ENCODE assay signal across 19 cellular contexts in genomic region chr5:119596046-119596445, GRCh38. TPM values are rescaled to one million over a fixed set of nuclear protein-coding genes. Genes with fewer than 3 reads are reported as not detected.
DNase-seq lines count a peak whose midpoint lies in the region; TF ChIP-seq lines count a peak whose summit lies in the region.
"Had no signal": no experiment of that assay in that cellular context is flagged by ENCODE, and none has a peak within 500 bp of the region (broad histone marks: within the 10 kb centered on the region; RNA-seq: fewer than 3 reads in every experiment).

No MANE protein-coding gene starts in this region.

- DNase-seq in Ammon's horn (ENCODE audit: low spot score) (peak; percentile 71), hippocampal formation (lab: John Stamatoyannopoulos, UW) (peak; percentile 7 to 48), midbrain (lab: John Stamatoyannopoulos, UW) (peak; percentile 59), putamen (ENCODE audit: low spot score) (peak; percentile 79), D341Med (ENCODE audit: low spot score) (no peak), A673 (ENCODE audit: low spot score) (no peak), NCI-H69 (lab: John Stamatoyannopoulos, UW) (no peak), NOMO-1 (lab: John Stamatoyannopoulos, UW; ENCODE audit: unreplicated experiment in 2 of 2) (no peak)
- DNase-seq: ACHN; AML-193; Calu3; CD4-positive, alpha-beta memory T cell; COR-L47; DMS153; DND-41; H9 had no signal

- BruUV-seq in A673 (replicated peaks; lab: Mats Ljungman, UMichigan) = no TSS peak

- intact Hi-C loops in A673 (cut with micrococcal nuclease; ENCODE audit: unreplicated experiment) = no loop called here

- H3K9me3 ChIP-seq in A673 (ENCODE audit: low read depth, low read length, poor library complexity, severe bottlenecking) = no peaks in the 10 kb centered on the region

- H3K4me3 ChIP-seq in A673 (ENCODE audit: low read depth, low read length, poor library complexity, severe bottlenecking) = no peak overlapping the region
- H3K4me3 ChIP-seq: GM23338 had no signal

- no peaks in the 10 kb centered on the region for H3K36me3 ChIP-seq in A673 (ENCODE audit: insufficient read depth, low read length, poor library complexity, severe bottlenecking)

- no peak overlapping the region for H3K27ac ChIP-seq in A673 (ENCODE audit: low read depth, low read length, poor library complexity, severe bottlenecking)
- H3K27ac ChIP-seq: 22Rv1 had no signal

- no peaks in the 10 kb centered on the region for H3K27me3 ChIP-seq in A673 (replicated peaks; ENCODE audit: insufficient read depth, low read depth, low read length, poor library complexity)

- CTCF ChIA-PET in A673 (lab: Charles Lee) = no interaction called here

- POLR2A ChIA-PET in A673 (lab: Charles Lee; ENCODE audit: low non-redundant PET) = no interaction called here

- no peak for TF ChIP-seq CTCF in A673 (conservative IDR thresholded peaks at IDR 0.05; ENCODE audit: low read depth, low read length)

- no peaks in the 10 kb centered on the region for H3K4me1 ChIP-seq in A673 (ENCODE audit: insufficient read depth, low read length, poor library complexity, severe bottlenecking)

RNA-seq across cellular contexts. Expression of gene FAM170A, which starts 33.3 kb away (rescaled TPM):
- not detected in 2 replicates for total RNA-seq in A673 (2021)
- total RNA-seq: Calu3; CD4-positive, alpha-beta memory T cell; GM23338; H4; H9 had no signal

Comparison
In these comparisons a context has a peak if more than half of its experiments do, and no peak if none do; other contexts are left out.
1. DNase-seq: peak in Ammon's horn (single experiment), hippocampal formation (2 of 2), midbrain (single experiment) and putamen (single experiment); none in D341Med (single experiment), A673 (single experiment), NCI-H69 (single experiment) and NOMO-1 (0 of 2).